Comparison of ENCODE assay signal across 25 cellular contexts in the genomic region with DNA sequence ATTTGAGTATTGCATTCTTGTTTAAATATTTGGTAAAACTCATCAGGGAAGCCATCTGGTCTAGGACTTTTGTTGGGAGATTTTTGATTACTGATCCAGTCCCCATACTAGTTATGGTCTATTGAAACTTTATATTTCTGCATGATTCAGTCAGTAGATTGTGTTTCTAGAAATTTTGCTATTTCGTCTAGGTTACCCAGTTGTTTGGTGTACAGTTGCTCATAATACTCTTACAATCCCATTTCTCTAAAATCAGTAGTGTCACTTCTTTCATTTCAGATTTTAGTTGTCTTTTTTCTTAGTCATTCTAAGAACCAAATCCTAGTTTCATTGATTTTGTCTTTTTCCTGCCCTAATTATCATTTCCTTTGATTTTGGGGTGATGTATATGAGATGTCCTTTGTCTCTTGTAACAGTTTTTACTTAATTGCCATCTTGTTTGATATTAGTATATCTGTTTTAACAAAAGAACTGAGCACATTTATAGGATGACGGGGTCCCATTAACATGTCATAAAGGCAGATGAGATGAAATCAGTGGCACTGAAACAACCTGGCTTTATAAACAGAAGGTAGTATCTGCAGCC. TPM values are rescaled to one million over a fixed set of nuclear protein-coding genes. Genes with fewer than 3 reads are reported as not detected.
DNase-seq lines count a peak whose midpoint lies in the region; ATAC-seq and TF ChIP-seq lines count a peak whose summit lies in the region.
"Had no signal": no experiment of that assay in that cellular context is flagged by ENCODE, and none has a peak within 500 bp of the region (broad histone marks: within the 10 kb centered on the region; RNA-seq: fewer than 3 reads in every experiment).

No MANE protein-coding gene starts in this region.

- no peak overlapping the region for H3K4me3 ChIP-seq in naive thymus-derived CD4-positive, alpha-beta T cell (ENCODE audit: low read length)
- H3K4me3 ChIP-seq in body of pancreas: no peak overlapping the region
- H3K4me3 ChIP-seq: gastrocnemius medialis, left lung, MG63, prostate gland had no signal

- ATAC-seq in activated CD4-positive, alpha-beta T cell treated with anti-CD3 and anti-CD28 coated beads for 36 hours: peak; percentile 85
- no peak for ATAC-seq in CD4-positive, alpha-beta T cell (ENCODE audit: poor library complexity)
- ATAC-seq in activated B cell treated with CpG ODN at 0.5 μM for 24 hours (ENCODE audit: low read depth) (no peak), body of pancreas (no peak)
- no peak for ATAC-seq in naive thymus-derived CD4-positive, alpha-beta T cell
- ATAC-seq: activated CD8-positive, alpha-beta memory T cell treated with anti-CD3 and anti-CD28 coated beads, Interleukin-2, amount 10 ng/mL, durations not matched to agents 7 days and 5 days; gastrocnemius medialis; left lung had no signal

- peaks cover 47% of the 10 kb centered on the region for H3K4me1 Mint-ChIP-seq in activated CD4-positive, alpha-beta T cell treated with anti-CD3 and anti-CD28 coated beads for 36 hours
- H3K4me1 Mint-ChIP-seq in CD4-positive, alpha-beta T cell (ENCODE audit: low read depth): peaks cover 43% of the 10 kb centered on the region
- peaks cover 40% of the 10 kb centered on the region for H3K4me1 Mint-ChIP-seq in activated B cell treated with CpG ODN at 0.5 μM for 24 hours
- peaks cover 37 to 54% (median 46%) of the 10 kb centered on the region in 7 donors for H3K4me1 Mint-ChIP-seq in naive thymus-derived CD4-positive, alpha-beta T cell

- no peaks in the 10 kb centered on the region for H3K9me3 Mint-ChIP-seq in activated CD4-positive, alpha-beta T cell treated with anti-CD3 and anti-CD28 coated beads for 36 hours (ENCODE audit: low read depth)
- H3K9me3 Mint-ChIP-seq in CD4-positive, alpha-beta T cell: no peaks in the 10 kb centered on the region
- H3K9me3 Mint-ChIP-seq in activated B cell treated with CpG ODN at 0.5 μM for 24 hours: no peaks in the 10 kb centered on the region
- H3K9me3 Mint-ChIP-seq in naive thymus-derived CD4-positive, alpha-beta T cell: no peaks in the 10 kb centered on the region

- DNase-seq in activated CD4-positive, alpha-beta T cell treated with anti-CD3 and anti-CD28 coated beads for 36 hours: no peak
- DNase-seq in activated CD4-positive, alpha-beta T cell treated with anti-CD3 and anti-CD28 coated beads for 1 hour: no peak
- no peak for DNase-seq in CD4-positive, alpha-beta T cell
- DNase-seq in activated B cell treated with CpG ODN at 0.5 μM for 24 hours: no peak
- DNase-seq in naive thymus-derived CD4-positive, alpha-beta T cell: no peak
- DNase-seq in body of pancreas: no peak
- DNase-seq in NCI-H82 (lab: John Stamatoyannopoulos, UW): no peak
- DNase-seq in hippocampal formation (lab: John Stamatoyannopoulos, UW): no peak
- DNase-seq: 8988T; activated CD8-positive, alpha-beta memory T cell treated with anti-CD3 and anti-CD28 coated beads, Interleukin-2, amount 10 ng/mL, durations not matched to agents 7 days and 5 days; activated effector memory CD4-positive, alpha-beta T cell treated with anti-CD3 and anti-CD28 coated beads, Interleukin-2, amount 50 U/mL, for 16 hours; AML-193; DMS79; gastrocnemius medialis; GF-D8; hypothalamus; left lung; MG63; NCI-H1417 treated with DMSO at 0.1 percent for 48 hours; NCI-H2081 treated with DMSO at 0.1 percent for 48 hours; NCI-H446; stimulated activated CD8-positive, alpha-beta memory T cell treated with anti-CD3 and anti-CD28 coated beads, Interleukin-4, amount 100 ng/mL, for 48 hours; substantia nigra; T1000 had no signal

- H3K36me3 ChIP-seq in naive thymus-derived CD4-positive, alpha-beta T cell (ENCODE audit: control insufficient read depth in 2 of 3, insufficient read depth in 3 of 3, low read length in 3 of 3): peaks cover 0 to 44% (median 0%) of the 10 kb centered on the region in 3 experiments
- H3K36me3 ChIP-seq in body of pancreas (replicated peaks in 1 of 2; ENCODE audit: insufficient read depth in 1 of 2, low read depth in 2 of 2): peaks cover 0 to 10% of the 10 kb centered on the region in 2 donors

- peaks cover 4 to 5% of the 10 kb centered on the region in 2 donors for H3K4me1 ChIP-seq in naive thymus-derived CD4-positive, alpha-beta T cell (ENCODE audit: control insufficient read depth in 2 of 2, insufficient read depth in 2 of 2, low read length in 2 of 2)
- peaks cover 4% of the 10 kb centered on the region for H3K4me1 ChIP-seq in body of pancreas
- H3K4me1 ChIP-seq: prostate gland had no signal

- peaks cover 66% of the 10 kb centered on the region for H3K36me3 Mint-ChIP-seq in activated CD4-positive, alpha-beta T cell treated with anti-CD3 and anti-CD28 coated beads for 36 hours (ENCODE audit: low read depth)
- peaks cover 83% of the 10 kb centered on the region for H3K36me3 Mint-ChIP-seq in CD4-positive, alpha-beta T cell (ENCODE audit: low read depth)
- H3K36me3 Mint-ChIP-seq in activated B cell treated with CpG ODN at 0.5 μM for 24 hours (ENCODE audit: low read depth): peaks cover 87% of the 10 kb centered on the region
- peaks cover 15 to 53% (median 28%) of the 10 kb centered on the region in 5 donors for H3K36me3 Mint-ChIP-seq in naive thymus-derived CD4-positive, alpha-beta T cell

- 81 to 94% methylated on average over 2 of the region's 2 CpGs for WGBS in body of pancreas, 2 donors

- intact Hi-C loops in activated CD4-positive, alpha-beta T cell treated with anti-CD3 and anti-CD28 coated beads for 36 hours (cut with DNase I, micrococcal nuclease): loop anchor here (1.0 kb wide), 2 partner anchors 50 to 66 kb away; no protein-coding TSS in a partner anchor
- intact Hi-C loops in CD4-positive, alpha-beta T cell (cut with DNase I, micrococcal nuclease): loop anchor here in 1 of 2 experiments (10.0 kb wide), 1 partner anchor 1868 kb away; no protein-coding TSS in a partner anchor
- intact Hi-C loops in activated B cell treated with CpG ODN at 0.5 μM for 24 hours (cut with micrococcal nuclease): no loop called here
- intact Hi-C loops in naive thymus-derived CD4-positive, alpha-beta T cell (cut with micrococcal nuclease): no loop called here
- intact Hi-C loops in body of pancreas (cut with DNase I): no loop called here

- TF ChIP-seq POLR2A in body of pancreas (IDR thresholded peaks at IDR 0.05): no peak

- no peak for TF ChIP-seq CTCF in CD4-positive, alpha-beta T cell (IDR thresholded peaks at IDR 0.05)
- no peak for TF ChIP-seq CTCF in activated B cell treated with CpG ODN at 0.5 μM for 24 hours (IDR thresholded peaks at IDR 0.05)
- TF ChIP-seq CTCF in body of pancreas (IDR thresholded peaks at IDR 0.05): no peak

- no peak overlapping the region for H3K4me3 Mint-ChIP-seq in activated CD4-positive, alpha-beta T cell treated with anti-CD3 and anti-CD28 coated beads for 36 hours
- H3K4me3 Mint-ChIP-seq in CD4-positive, alpha-beta T cell: no peak overlapping the region
- no peak overlapping the region for H3K4me3 Mint-ChIP-seq in activated B cell treated with CpG ODN at 0.5 μM for 24 hours
- H3K4me3 Mint-ChIP-seq in naive thymus-derived CD4-positive, alpha-beta T cell: no peak overlapping the region
- H3K4me3 Mint-ChIP-seq: activated CD8-positive, alpha-beta memory T cell treated with anti-CD3 and anti-CD28 coated beads, Interleukin-2, amount 10 ng/mL, durations not matched to agents 7 days and 5 days had no signal

- H3K27me3 Mint-ChIP-seq in activated CD4-positive, alpha-beta T cell treated with anti-CD3 and anti-CD28 coated beads for 36 hours: no peaks in the 10 kb centered on the region
- no peaks in the 10 kb centered on the region for H3K27me3 Mint-ChIP-seq in CD4-positive, alpha-beta T cell
- H3K27me3 Mint-ChIP-seq in activated B cell treated with CpG ODN at 0.5 μM for 24 hours: no peaks in the 10 kb centered on the region
- no peaks in the 10 kb centered on the region for H3K27me3 Mint-ChIP-seq in naive thymus-derived CD4-positive, alpha-beta T cell
- H3K27me3 Mint-ChIP-seq: activated CD8-positive, alpha-beta memory T cell treated with anti-CD3 and anti-CD28 coated beads, Interleukin-2, amount 10 ng/mL, durations not matched to agents 7 days and 5 days had no signal

- H3K9me3 ChIP-seq in CD4-positive, alpha-beta T cell (ENCODE audit: control insufficient read depth, low read length): no peaks in the 10 kb centered on the region
- no peaks in the 10 kb centered on the region for H3K9me3 ChIP-seq in naive thymus-derived CD4-positive, alpha-beta T cell (ENCODE audit: control insufficient read depth in 2 of 3, low read length in 3 of 3)
- H3K9me3 ChIP-seq in body of pancreas: no peaks in the 10 kb centered on the region
- H3K9me3 ChIP-seq: gastrocnemius medialis, left lung, MG63, prostate gland had no signal

- H3K27ac Mint-ChIP-seq in activated CD4-positive, alpha-beta T cell treated with anti-CD3 and anti-CD28 coated beads for 36 hours: peak overlapping the region; percentile 56
- H3K27ac Mint-ChIP-seq in CD4-positive, alpha-beta T cell: peak overlapping the region; percentile 28
- peak overlapping the region; percentile 18 for H3K27ac Mint-ChIP-seq in activated B cell treated with CpG ODN at 0.5 μM for 24 hours
- peak overlapping the region in 7 of 9 donors; percentile 6 to 77 (median 52) for H3K27ac Mint-ChIP-seq in naive thymus-derived CD4-positive, alpha-beta T cell
- H3K27ac Mint-ChIP-seq: activated CD8-positive, alpha-beta memory T cell treated with anti-CD3 and anti-CD28 coated beads, Interleukin-2, amount 10 ng/mL, durations not matched to agents 7 days and 5 days had no signal

- CTCF ChIA-PET in activated CD4-positive, alpha-beta T cell treated with anti-CD3 and anti-CD28 coated beads for 36 hours (lab: Charles Lee): no interaction called here
- CTCF ChIA-PET in CD4-positive, alpha-beta T cell (lab: Charles Lee): no interaction called here
- CTCF ChIA-PET in activated B cell treated with CpG ODN at 0.5 μM for 24 hours (lab: Charles Lee): no interaction called here
- CTCF ChIA-PET in naive thymus-derived CD4-positive, alpha-beta T cell (lab: Charles Lee): no interaction called here

- H3K27me3 ChIP-seq in CD4-positive, alpha-beta T cell (ENCODE audit: control insufficient read depth, insufficient read depth, low read length): no peaks in the 10 kb centered on the region
- no peaks in the 10 kb centered on the region for H3K27me3 ChIP-seq in naive thymus-derived CD4-positive, alpha-beta T cell (ENCODE audit: control insufficient read depth in 2 of 2, insufficient read depth in 2 of 2, low read length in 2 of 2)
- no peaks in the 10 kb centered on the region for H3K27me3 ChIP-seq in body of pancreas
- H3K27me3 ChIP-seq: gastrocnemius medialis, left lung, MG63 had no signal

- POLR2A ChIA-PET in activated CD4-positive, alpha-beta T cell treated with anti-CD3 and anti-CD28 coated beads for 36 hours (lab: Charles Lee): interaction anchor here (0.6 kb wide), 1 partner anchor 49 kb away, joined by 3 read pairs; no protein-coding TSS in a partner anchor
- POLR2A ChIA-PET in CD4-positive, alpha-beta T cell (lab: Charles Lee): no interaction called here
- POLR2A ChIA-PET in activated B cell treated with CpG ODN at 0.5 μM for 24 hours (lab: Charles Lee): no interaction called here
- POLR2A ChIA-PET in naive thymus-derived CD4-positive, alpha-beta T cell (lab: Charles Lee): no interaction called here

- no peak overlapping the region for H3K27ac ChIP-seq in CD4-positive, alpha-beta T cell (ENCODE audit: low read depth, low read length)
- H3K27ac ChIP-seq in naive thymus-derived CD4-positive, alpha-beta T cell (ENCODE audit: low read depth, low read length): no peak overlapping the region
- H3K27ac ChIP-seq in body of pancreas: no peak overlapping the region
- H3K27ac ChIP-seq: gastrocnemius medialis, left lung, prostate gland had no signal

RNA-seq across cellular contexts. Expression of a gene that starts 7.9 kb away (rescaled TPM):
- total RNA-seq in activated CD4-positive, alpha-beta T cell treated with anti-CD3 and anti-CD28 coated beads for 36 hours: 10 to 100 TPM; 97.7 to 98.4 TPM
- total RNA-seq in CD4-positive, alpha-beta T cell: 10 to 100 TPM; 50.5 to 50.9 TPM
- 42.0 and 42.6 TPM in 2 replicates for total RNA-seq in activated B cell treated with CpG ODN at 0.5 μM for 24 hours
- total RNA-seq in naive thymus-derived CD4-positive, alpha-beta T cell: 10 to 100 TPM; 32.7 to 48.3 (median 44.8) TPM
- 10 to 100 TPM; 73.5 to 83.5 TPM for polyA plus RNA-seq in naive thymus-derived CD4-positive, alpha-beta T cell
- 10 to 100 TPM in 1 of 2 donors, 1 to 10 TPM in 1; 6.3 to 57.9 TPM for total RNA-seq in body of pancreas

Comparison
In these comparisons a context has a peak if more than half of its experiments do, and no peak if none do; other contexts are left out.
1. intact Hi-C loops: an anchor here in activated CD4-positive, alpha-beta T cell treated with anti-CD3 and anti-CD28 coated beads for 36 hours (1.0 kb wide); none called in activated B cell treated with CpG ODN at 0.5 μM for 24 hours, naive thymus-derived CD4-positive, alpha-beta T cell and body of pancreas.